In the genomic region with DNA sequence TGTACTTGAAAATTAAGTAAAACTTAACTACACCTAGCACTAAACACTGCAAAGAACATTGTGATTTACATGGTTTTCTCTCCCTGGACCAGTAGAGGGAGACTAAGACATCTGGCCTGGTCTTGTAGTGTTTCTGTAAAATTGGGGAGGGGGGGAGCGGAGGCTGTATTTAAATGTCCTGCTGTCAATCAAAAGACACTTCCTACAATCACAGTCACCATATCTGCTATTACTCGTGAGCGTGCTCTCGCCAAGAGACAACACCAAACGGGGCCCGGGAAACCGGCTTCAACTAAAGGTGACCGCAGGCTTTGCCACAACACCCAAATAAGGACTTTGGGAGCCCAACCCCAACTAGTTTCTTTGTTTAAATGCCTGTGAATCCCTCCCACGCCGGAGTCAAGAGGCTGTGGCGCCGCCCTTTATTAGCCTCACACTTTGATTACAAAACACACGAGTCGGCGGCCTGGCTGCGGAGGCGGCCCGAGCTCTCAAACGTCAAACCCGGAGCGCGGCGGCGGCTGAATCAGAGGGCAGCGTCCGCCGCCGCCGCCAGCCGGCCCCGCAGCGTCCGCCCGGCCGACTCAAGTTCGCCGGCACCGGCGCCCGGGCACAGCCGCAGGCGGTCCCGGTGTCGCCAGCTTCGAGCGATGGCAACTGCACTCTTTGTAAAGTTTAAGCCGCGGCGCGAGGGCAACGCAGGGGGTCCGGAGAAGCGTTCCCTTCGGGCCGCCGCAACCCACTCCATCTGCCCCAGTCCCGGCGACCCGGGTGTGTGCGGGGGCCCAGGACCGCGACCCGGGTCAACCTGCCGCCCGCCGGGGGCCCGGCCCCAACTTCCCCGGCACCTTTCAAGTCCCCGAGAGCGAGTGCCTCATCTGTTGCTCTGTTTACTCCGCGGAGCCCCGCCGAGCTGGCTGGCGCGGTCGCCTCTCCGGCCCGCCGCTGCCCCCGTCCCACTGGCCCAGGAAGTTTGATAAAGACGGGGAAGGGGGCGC, we compare ENCODE assay signal across 8 cellular contexts. TPM values are rescaled to one million over a fixed set of nuclear protein-coding genes. Genes with fewer than 3 reads are reported as not detected.
DNase-seq lines count a peak whose midpoint lies in the region; ATAC-seq and TF ChIP-seq lines count a peak whose summit lies in the region.

No MANE protein-coding gene starts in this region.

- H3K27me3 ChIP-seq in osteoblast (ENCODE audit: insufficient read depth, low read length) = peaks cover under 1% of the 10 kb centered on the region
- no peaks in the 10 kb centered on the region for H3K27me3 ChIP-seq in thoracic aorta (replicated peaks; ENCODE audit: insufficient read depth)

- H3K9me3 ChIP-seq in osteoblast (ENCODE audit: low read depth, low read length) = no peaks in the 10 kb centered on the region
- no peaks in the 10 kb centered on the region for H3K9me3 ChIP-seq in thoracic aorta

- peaks cover 31% of the 10 kb centered on the region for H3K79me2 ChIP-seq in osteoblast (ENCODE audit: insufficient read depth, low read length)

- intact Hi-C loops in head of caudate nucleus (cut with DNase I) = loop anchor here (5.0 to 10.0 kb wide), 2 partner anchors 152 to 309 kb away; no protein-coding TSS in a partner anchor

- H3K4me3 ChIP-seq in osteoblast (ENCODE audit: insufficient read depth, low read length) = peak overlapping the region; percentile 80
- peak overlapping the region; percentile 98 for H3K4me3 ChIP-seq in thoracic aorta

- peaks cover 11% of the 10 kb centered on the region for H3K27me3 Mint-ChIP-seq in activated naive CD8-positive, alpha-beta T cell treated with anti-CD3 and anti-CD28 coated beads for 36 hours

- H2AFZ ChIP-seq in osteoblast (ENCODE audit: low read length) = peak overlapping the region; percentile 76

- H3K27ac Mint-ChIP-seq in activated naive CD8-positive, alpha-beta T cell treated with anti-CD3 and anti-CD28 coated beads for 36 hours = peak overlapping the region; percentile 85

- CTCF ChIA-PET in GM10248 (lab: Yijun Ruan, JAX) = interaction anchor here (0.7 to 1.1 kb wide), 2 partner anchors 17 to 113 kb away, joined by 3 to 4 read pairs; partner anchors contain the start of gene PARP12

- peaks cover 1% of the 10 kb centered on the region for H4K20me1 ChIP-seq in osteoblast (ENCODE audit: insufficient read depth, low read length)

- H3K4me3 Mint-ChIP-seq in activated naive CD8-positive, alpha-beta T cell treated with anti-CD3 and anti-CD28 coated beads for 36 hours = peak overlapping the region; percentile 85

- POLR2A ChIA-PET in GM10248 (lab: Yijun Ruan, JAX) = no interaction called here

- ATAC-seq in HG02642 (IDR thresholded peaks at IDR 0.05; ENCODE audit: poor library complexity, unreplicated experiment) = peak; percentile 43
- peak; percentile 71 for ATAC-seq in thoracic aorta (ENCODE audit: insufficient number of reproducible peaks, low FRiP score, low read depth)

- DNase-seq in GM10248 (ENCODE audit: extremely low spot score) = peak; percentile 85
- DNase-seq in NCI-H1105 (lab: John Stamatoyannopoulos, UW) = peak; percentile 91
- peak; percentile 84 for DNase-seq in SKM-1 (lab: John Stamatoyannopoulos, UW; ENCODE audit: unreplicated experiment)
- DNase-seq in activated naive CD8-positive, alpha-beta T cell treated with anti-CD3 and anti-CD28 coated beads for 36 hours = peak; percentile 87
- DNase-seq in head of caudate nucleus = peak; percentile 56 to 88 (median 73)
- DNase-seq in osteoblast (ENCODE audit: insufficient read length, low spot score, missing footprints) = peak; percentile 94
- peak; percentile 88 for DNase-seq in thoracic aorta (ENCODE audit: low spot score)

- no peaks in the 10 kb centered on the region for H3K36me3 ChIP-seq in osteoblast (ENCODE audit: insufficient read depth, low read length)
- H3K36me3 ChIP-seq in thoracic aorta = no peaks in the 10 kb centered on the region

- H3K4me1 ChIP-seq in osteoblast (ENCODE audit: insufficient read depth, low read length) (peaks cover 15% of the 10 kb centered on the region), thoracic aorta (ENCODE audit: control insufficient read depth in 1 of 2, low read depth in 2 of 2) (peaks cover 0 to 23% of the 10 kb centered on the region in 2 donors)

- peak; percentile 74 for TF ChIP-seq CTCF in GM10248 (IDR thresholded peaks at IDR 0.05; ENCODE audit: control extremely low read depth, extremely low read depth, low read depth, missing control alignments)
- TF ChIP-seq CTCF in osteoblast (IDR thresholded peaks at IDR 0.05; ENCODE audit: extremely low read depth, low read depth, low read length) = peak; percentile 85
- peak; percentile 77 for TF ChIP-seq CTCF in thoracic aorta (IDR thresholded peaks at IDR 0.05)

- peaks cover 5% of the 10 kb centered on the region for H3K9me3 Mint-ChIP-seq in activated naive CD8-positive, alpha-beta T cell treated with anti-CD3 and anti-CD28 coated beads for 36 hours

- peaks cover 42% of the 10 kb centered on the region for H3K4me1 Mint-ChIP-seq in activated naive CD8-positive, alpha-beta T cell treated with anti-CD3 and anti-CD28 coated beads for 36 hours

- peak overlapping the region; percentile 88 for H3K4me2 ChIP-seq in osteoblast (ENCODE audit: insufficient read depth, low read length)

- peaks cover 10% of the 10 kb centered on the region for H3K36me3 Mint-ChIP-seq in activated naive CD8-positive, alpha-beta T cell treated with anti-CD3 and anti-CD28 coated beads for 36 hours

- H3K27ac ChIP-seq in osteoblast (ENCODE audit: low read depth, low read length) (peak overlapping the region; percentile 79), thoracic aorta (peak overlapping the region; percentile 99 to 100)

RNA-seq across cellular contexts. Expression of gene KDM7A, which starts 1.3 kb away (rescaled TPM):
- 1 to 10 TPM; 7.5 to 7.9 TPM for total RNA-seq in activated naive CD8-positive, alpha-beta T cell treated with anti-CD3 and anti-CD28 coated beads for 36 hours
- total RNA-seq in osteoblast = 12.4 and 13.4 TPM in 2 replicates
- total RNA-seq in thoracic aorta = 10 to 100 TPM; 27.9 to 42.7 TPM

Comparison
In these comparisons a context has a peak if more than half of its experiments do, and no peak if none do; other contexts are left out.
1. Peak in every context shown above with its lines: DNase-seq, ATAC-seq, H3K4me3 ChIP-seq and H3K27ac ChIP-seq.